In the genomic region with DNA sequence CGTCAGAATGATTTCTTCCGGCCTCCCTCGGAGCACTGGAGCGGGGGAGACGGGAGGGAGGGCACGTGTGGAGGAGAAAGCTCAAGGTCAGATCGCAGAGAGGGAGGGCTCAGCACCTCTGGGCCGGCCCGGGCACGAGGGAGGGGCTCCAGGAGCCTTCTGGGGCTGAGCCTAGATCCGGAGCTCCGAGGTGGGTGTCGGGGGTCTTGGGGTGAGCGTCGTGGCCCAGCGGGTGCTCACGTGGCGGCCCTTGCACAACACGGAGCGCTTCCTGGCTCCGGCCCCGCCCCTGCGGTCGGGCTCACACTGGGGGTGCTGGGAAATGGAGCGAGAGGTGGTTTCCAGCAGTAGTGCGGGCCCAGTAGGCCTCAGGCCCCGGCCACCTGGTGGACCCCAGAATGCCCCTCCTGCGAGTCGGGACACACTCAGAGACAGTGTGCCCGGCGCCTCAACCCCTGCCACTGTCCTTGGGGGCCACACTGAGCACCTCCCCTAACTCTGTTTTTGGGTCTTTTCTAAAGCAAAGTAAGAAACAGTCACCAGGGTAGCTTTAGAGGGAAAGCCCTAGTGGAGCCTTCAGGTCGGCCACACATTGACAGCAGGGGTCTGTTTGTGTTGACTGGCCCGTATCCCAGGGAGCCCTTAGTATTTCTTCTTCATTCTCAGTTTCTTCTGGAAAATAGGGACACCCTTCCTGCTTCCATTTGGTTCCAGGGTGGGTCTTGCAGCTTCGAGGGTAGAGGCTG, we compare ENCODE assay signal across 8 cellular contexts. TPM values are rescaled to one million over a fixed set of nuclear protein-coding genes. Genes with fewer than 3 reads are reported as not detected.
DNase-seq lines count a peak whose midpoint lies in the region; ATAC-seq and TF ChIP-seq lines count a peak whose summit lies in the region.

No MANE protein-coding gene starts in this region.

- BruUV-seq in OCI-LY7 (replicated peaks; lab: Mats Ljungman, UMichigan): no TSS peak

- intact Hi-C loops in OCI-LY7 (cut with micrococcal nuclease; ENCODE audit: unreplicated experiment): loop anchor here (2.0 kb wide), 1 partner anchor 99 kb away; no protein-coding TSS in a partner anchor
- intact Hi-C loops in activated T-helper 2 cell treated with anti-CD3 and anti-CD28 coated beads, Interferon-gamma antibody, Interleukin-2, Interleukin-4, amounts not matched to agents 10 μg/mL and 5 μg/mL and 100 μg/mL, durations not matched to agents 14 hours and 24 hours and 36 hours (cut with micrococcal nuclease): loop anchor here (1.0 to 5.0 kb wide), 5 partner anchors 17 to 106 kb away; partner anchors contain the start of gene ZCCHC24

- TF ChIP-seq EP300 in suprapubic skin (IDR thresholded peaks at IDR 0.05): no peak

- POLR2A ChIA-PET in AG04449 (lab: Yijun Ruan, JAX): interaction anchor here (0.5 to 1.7 kb wide), 5 partner anchors 11 to 94 kb away, joined by 3 to 12 read pairs (median 3); no protein-coding TSS in a partner anchor
- POLR2A ChIA-PET in OCI-LY7 (lab: Charles Lee): interaction anchor here (0.9 to 1.3 kb wide), 4 partner anchors 27 to 107 kb away, joined by 3 read pairs; no protein-coding TSS in a partner anchor

- H3K36me3 ChIP-seq in OCI-LY7 (ENCODE audit: insufficient read depth, low read length) (peaks cover 50% of the 10 kb centered on the region), neutrophil (peaks cover 46% of the 10 kb centered on the region), suprapubic skin (peaks cover 41% of the 10 kb centered on the region)

- no peaks in the 10 kb centered on the region for H3K9me3 ChIP-seq in OCI-LY7 (ENCODE audit: low read length)
- no peaks in the 10 kb centered on the region for H3K9me3 ChIP-seq in neutrophil
- no peaks in the 10 kb centered on the region for H3K9me3 ChIP-seq in suprapubic skin

- H3K4me2 ChIP-seq in OCI-LY7 (ENCODE audit: low read length): peak overlapping the region; percentile 80

- H3K27ac Mint-ChIP-seq in activated T-helper 2 cell treated with anti-CD3 and anti-CD28 coated beads, Interferon-gamma antibody, Interleukin-2, Interleukin-4, amounts not matched to agents 10 μg/mL and 5 μg/mL and 100 μg/mL, durations not matched to agents 14 hours and 24 hours and 36 hours: peak overlapping the region; percentile 91

- TF ChIP-seq CTCF in AG04449 (IDR thresholded peaks at IDR 0.05; ENCODE audit: insufficient read depth, low read length, missing control alignments): no peak
- no peak for TF ChIP-seq CTCF in OCI-LY7 (conservative IDR thresholded peaks at IDR 0.05; ENCODE audit: low read length)
- peak; percentile 23 for TF ChIP-seq CTCF in neutrophil (IDR thresholded peaks at IDR 0.05)
- no peak for TF ChIP-seq CTCF in suprapubic skin (IDR thresholded peaks at IDR 0.05)

- DNase-seq in AG04449 (ENCODE audit: low read depth, low spot score) (no peak), OCI-LY7 (ENCODE audit: low spot score) (peak; percentile 80), fibroblast of the conjunctiva (ENCODE audit: low read depth) (peak; percentile 34), suprapubic skin (ENCODE audit: low spot score in 2 of 2) (peak; percentile 84 to 85)
- DNase-seq in activated T-helper 2 cell treated with anti-CD3 and anti-CD28 coated beads, Interferon-gamma antibody, Interleukin-2, Interleukin-4, amounts not matched to agents 10 μg/mL and 5 μg/mL and 100 μg/mL, durations not matched to agents 14 hours and 24 hours and 36 hours (ENCODE audit: low spot score): peak; percentile 74

- ATAC-seq in HG03025 (IDR thresholded peaks at IDR 0.05; ENCODE audit: low FRiP score, unreplicated experiment): peak; percentile 71

- H3K36me3 Mint-ChIP-seq in activated T-helper 2 cell treated with anti-CD3 and anti-CD28 coated beads, Interferon-gamma antibody, Interleukin-2, Interleukin-4, amounts not matched to agents 10 μg/mL and 5 μg/mL and 100 μg/mL, durations not matched to agents 14 hours and 24 hours and 36 hours (ENCODE audit: low read depth): peaks cover 50% of the 10 kb centered on the region

- H3K4me1 ChIP-seq in OCI-LY7 (ENCODE audit: insufficient read depth, low read length, poor library complexity, severe bottlenecking) (peaks cover 30% of the 10 kb centered on the region), neutrophil (ENCODE audit: control insufficient read depth in 1 of 2, insufficient read depth in 1 of 2, low read depth in 1 of 2, low read length in 1 of 2) (peaks cover 68 to 79% of the 10 kb centered on the region in 2 experiments), suprapubic skin (peaks cover 42% of the 10 kb centered on the region)

- under 1% methylated on average over 27 of the region's 34 CpGs for WGBS in suprapubic skin

- H3K4me1 Mint-ChIP-seq in activated T-helper 2 cell treated with anti-CD3 and anti-CD28 coated beads, Interferon-gamma antibody, Interleukin-2, Interleukin-4, amounts not matched to agents 10 μg/mL and 5 μg/mL and 100 μg/mL, durations not matched to agents 14 hours and 24 hours and 36 hours (ENCODE audit: low read depth): peaks cover 41% of the 10 kb centered on the region

- peak overlapping the region; percentile 48; the same call in 1 of the 2 replicates for H2AFZ ChIP-seq in OCI-LY7 (ENCODE audit: low read length)

- H3K4me3 ChIP-seq in AG04449 (ENCODE audit: low read depth, low read length) (peak overlapping the region; percentile 86), OCI-LY7 (ENCODE audit: low read depth, low read length, poor library complexity, severe bottlenecking) (peak overlapping the region; percentile 96), neutrophil (ENCODE audit: low read depth in 1 of 2, low read length in 1 of 2) (peak overlapping the region; percentile 78 to 96), suprapubic skin (peak overlapping the region; percentile 74)

- peak overlapping the region; percentile 78 for H3K27ac ChIP-seq in OCI-LY7 (ENCODE audit: low read depth, low read length, poor library complexity, severe bottlenecking)
- peak overlapping the region; percentile 100 for H3K27ac ChIP-seq in neutrophil
- H3K27ac ChIP-seq in suprapubic skin: peak overlapping the region; percentile 87

- CTCF ChIA-PET in AG04449 (lab: Yijun Ruan, JAX): interaction anchor here (0.8 to 8.0 kb wide), 11 partner anchors 9 to 140 kb away, joined by 3 to 111 read pairs (median 5); no protein-coding TSS in a partner anchor
- CTCF ChIA-PET in OCI-LY7 (lab: Charles Lee; ENCODE audit: unreplicated experiment): interaction anchor here (0.6 kb wide), 1 partner anchor 135 kb away, joined by 3 read pairs; no protein-coding TSS in a partner anchor

- H3K4me3 Mint-ChIP-seq in activated T-helper 2 cell treated with anti-CD3 and anti-CD28 coated beads, Interferon-gamma antibody, Interleukin-2, Interleukin-4, amounts not matched to agents 10 μg/mL and 5 μg/mL and 100 μg/mL, durations not matched to agents 14 hours and 24 hours and 36 hours (ENCODE audit: low read depth): peak overlapping the region; percentile 93

- TF ChIP-seq POLR2A in GM18526 (IDR thresholded peaks at IDR 0.05; ENCODE audit: extremely low read depth, insufficient read length) (peak; percentile 52), suprapubic skin (IDR thresholded peaks at IDR 0.05) (no peak)

- H4K20me1 ChIP-seq in OCI-LY7 (ENCODE audit: insufficient read depth, low read length): peaks cover 13% of the 10 kb centered on the region

- peaks cover 25% of the 10 kb centered on the region for H3K79me2 ChIP-seq in OCI-LY7 (ENCODE audit: insufficient read depth, low read depth, low read length)

- H3K9me3 Mint-ChIP-seq in activated T-helper 2 cell treated with anti-CD3 and anti-CD28 coated beads, Interferon-gamma antibody, Interleukin-2, Interleukin-4, amounts not matched to agents 10 μg/mL and 5 μg/mL and 100 μg/mL, durations not matched to agents 14 hours and 24 hours and 36 hours: no peaks in the 10 kb centered on the region

- H3K27me3 ChIP-seq in neutrophil: no peaks in the 10 kb centered on the region
- no peaks in the 10 kb centered on the region for H3K27me3 ChIP-seq in suprapubic skin

- no peaks in the 10 kb centered on the region for H3K9me2 ChIP-seq in OCI-LY7 (ENCODE audit: insufficient read depth, low read length)

- H3K27me3 Mint-ChIP-seq in activated T-helper 2 cell treated with anti-CD3 and anti-CD28 coated beads, Interferon-gamma antibody, Interleukin-2, Interleukin-4, amounts not matched to agents 10 μg/mL and 5 μg/mL and 100 μg/mL, durations not matched to agents 14 hours and 24 hours and 36 hours (ENCODE audit: low read depth): no peaks in the 10 kb centered on the region

RNA-seq across cellular contexts. Expression of gene PPIF, which starts 0.8 kb away (rescaled TPM):
- 44.8 and 55.7 TPM in 2 replicates for total RNA-seq in OCI-LY7 (2014; rRNA removed; shearing (Covaris generic))
- total RNA-seq in OCI-LY7 (2022) (103 and 121 TPM in 2 replicates), suprapubic skin (10 to 100 TPM; 41.0 to 92.8 (median 71.1) TPM)
- total RNA-seq in activated T-helper 2 cell treated with anti-CD3 and anti-CD28 coated beads, Interferon-gamma antibody, Interleukin-2, Interleukin-4, amounts not matched to agents 10 μg/mL and 5 μg/mL and 100 μg/mL, durations not matched to agents 14 hours and 24 hours and 36 hours: 119 and 120 TPM in 2 replicates
